26 cellular contexts compared by ENCODE assay signal in the genomic region with DNA sequence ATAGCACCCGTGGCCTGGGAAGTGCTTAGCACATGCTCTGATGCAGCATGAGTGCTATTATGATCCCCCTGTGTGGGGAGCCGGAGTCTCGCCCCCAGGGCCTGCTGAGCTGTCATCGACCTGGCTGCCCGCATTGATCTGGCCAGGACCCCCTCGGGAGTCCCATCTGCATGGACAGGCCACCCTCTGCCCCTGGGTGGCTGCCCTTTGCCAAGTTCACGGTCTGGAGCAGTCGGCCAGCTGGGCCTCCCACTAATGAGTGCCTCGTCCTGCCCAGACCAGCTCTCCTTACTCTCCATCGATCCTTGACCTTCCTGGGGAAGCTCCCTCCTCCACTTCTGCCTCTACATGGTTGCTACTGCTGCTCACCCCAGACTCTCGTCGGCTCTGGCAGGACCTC.
"Had no signal": no experiment of that assay in that cellular context is flagged by ENCODE, and none has a peak within 500 bp of the region (broad histone marks: within the 10 kb centered on the region; RNA-seq: fewer than 3 reads in every experiment).

No MANE protein-coding gene starts in this region.

- H3K9me3 Mint-ChIP-seq: immature natural killer cell; memory B cell; natural killer cell; stimulated activated effector memory CD8-positive, alpha-beta T cell treated with anti-CD3 and anti-CD28 coated beads, Interleukin-12 subunit alpha, Interleukin-12 subunit beta, amount 100 ng/mL, for 72 hours had no signal

- H3K27me3 ChIP-seq: neutrophil, thyroid gland, vagina had no signal

- H3K4me1 ChIP-seq: esophagus muscularis mucosa, foreskin keratinocyte, gastroesophageal sphincter, lower lobe of right lung, prostate gland, sigmoid colon, stomach, thyroid gland, vagina had no signal

- DNase-seq: dermis blood vessel endothelial cell; effector memory CD4-positive, alpha-beta T cell; foreskin keratinocyte; hypothalamus; immature natural killer cell; islet precursor cell; kidney glomerular epithelial cell; left ventricle myocardium superior; natural killer cell; right cardiac atrium; sigmoid colon; stimulated activated CD4-positive, alpha-beta T cell treated with anti-CD3 and anti-CD28 coated beads, Interleukin-2, amount 100 ng/mL, for 24 hours; stimulated activated CD4-positive, alpha-beta T cell treated with anti-CD3 and anti-CD28 coated beads, Interleukin-4, amount 100 ng/mL, for 24 hours; stimulated activated naive CD4-positive, alpha-beta T cell treated with Interleukin-2 at 50 U/mL for 16 hours; stomach; thyroid gland; trophoblast cell had no signal

- H3K36me3 Mint-ChIP-seq: memory B cell; natural killer cell; stimulated activated effector memory CD8-positive, alpha-beta T cell treated with anti-CD3 and anti-CD28 coated beads, Interleukin-12 subunit alpha, Interleukin-12 subunit beta, amount 100 ng/mL, for 72 hours had no signal

- H3K27ac Mint-ChIP-seq: immature natural killer cell; memory B cell; natural killer cell; stimulated activated effector memory CD8-positive, alpha-beta T cell treated with anti-CD3 and anti-CD28 coated beads, Interleukin-12 subunit alpha, Interleukin-12 subunit beta, amount 100 ng/mL, for 72 hours had no signal

- H3K9me3 ChIP-seq: esophagus muscularis mucosa, gastroesophageal sphincter, lower lobe of right lung, neutrophil, prostate gland, sigmoid colon, stomach, thyroid gland, vagina had no signal

- ATAC-seq: foreskin keratinocyte; gastroesophageal sphincter; left ventricle myocardium superior; lower lobe of right lung; right cardiac atrium; stimulated activated effector memory CD8-positive, alpha-beta T cell treated with anti-CD3 and anti-CD28 coated beads, Interleukin-12 subunit alpha, Interleukin-12 subunit beta, amount 100 ng/mL, for 72 hours had no signal

- H3K36me3 ChIP-seq: esophagus muscularis mucosa, gastroesophageal sphincter, lower lobe of right lung, neutrophil, prostate gland, sigmoid colon, stomach, thyroid gland, vagina had no signal

- H3K4me3 ChIP-seq: coronary artery, esophagus muscularis mucosa, gastroesophageal sphincter, lower lobe of right lung, prostate gland, sigmoid colon, stomach, thyroid gland, vagina had no signal

- H3K27ac ChIP-seq: coronary artery, esophagus muscularis mucosa, foreskin keratinocyte, gastroesophageal sphincter, lower lobe of right lung, neutrophil, prostate gland, sigmoid colon, stomach, thyroid gland, vagina had no signal

- H3K4me3 Mint-ChIP-seq: immature natural killer cell; memory B cell; natural killer cell; stimulated activated effector memory CD8-positive, alpha-beta T cell treated with anti-CD3 and anti-CD28 coated beads, Interleukin-12 subunit alpha, Interleukin-12 subunit beta, amount 100 ng/mL, for 72 hours had no signal
